7 cellular contexts compared by ENCODE assay signal in the genomic region with DNA sequence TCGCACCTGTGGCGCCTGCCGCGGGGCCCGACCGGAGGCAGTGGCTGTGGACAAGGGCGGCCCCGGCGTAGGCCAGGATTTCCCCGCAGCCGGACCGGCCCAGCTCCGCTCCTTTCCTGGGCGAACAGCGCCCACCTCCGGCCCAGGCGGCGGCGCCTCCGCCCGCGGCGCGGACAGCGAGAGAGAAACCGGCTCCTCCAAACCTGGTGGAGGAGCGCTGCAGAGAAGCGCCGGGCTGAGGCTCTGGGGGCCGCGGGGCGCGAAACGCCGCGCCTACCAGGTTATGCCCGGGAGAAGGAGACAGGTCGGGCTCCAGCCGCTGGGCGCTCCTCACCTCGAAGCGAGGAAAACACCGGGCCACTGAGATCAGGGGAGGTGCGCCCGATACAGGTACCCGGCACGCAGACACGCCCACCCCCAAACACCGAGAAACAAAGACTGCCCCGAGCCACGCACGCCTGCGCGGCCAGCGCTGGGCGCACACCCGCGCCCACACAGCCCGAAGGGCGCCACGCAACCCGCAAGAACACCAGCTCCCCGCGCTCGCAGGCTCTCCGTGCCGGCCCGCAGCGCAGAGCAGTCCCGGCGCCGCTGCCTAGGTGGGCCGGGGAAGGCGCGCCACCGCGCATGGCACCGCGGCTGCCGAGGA. TPM values are rescaled to one million over a fixed set of nuclear protein-coding genes. Genes with fewer than 3 reads are reported as not detected.
DNase-seq lines count a peak whose midpoint lies in the region; ATAC-seq and TF ChIP-seq lines count a peak whose summit lies in the region.

No MANE protein-coding gene starts in this region.

- no peaks in the 10 kb centered on the region; the same call in 2 of the 3 replicates for H3K36me3 Mint-ChIP-seq in GM23338 (ENCODE audit: low read depth)

- H3K4me1 ChIP-seq in GM23338 (ENCODE audit: insufficient read depth) = peaks cover 22% of the 10 kb centered on the region

- peak; percentile 45 to 70; a peak in 3 of 4 replicates for TF ChIP-seq CTCF in GM23338 (conservative IDR thresholded peaks at IDR 0.05; ENCODE audit: low read depth in 2 of 2)
- TF ChIP-seq CTCF in RWPE1 (conservative IDR thresholded peaks at IDR 0.05; ENCODE audit: low read depth) = peak; percentile 27

- H3K27me3 ChIP-seq in GM23338 (ENCODE audit: insufficient read depth) = peaks cover 84% of the 10 kb centered on the region

- CTCF ChIA-PET in RWPE1 (lab: Yijun Ruan, JAX) = interaction anchor here (0.6 to 1.5 kb wide), 3 partner anchors 10 to 103 kb away, joined by 4 to 5 read pairs (median 4); no protein-coding TSS in a partner anchor

- peak overlapping the region; percentile 93 for H3K4me2 ChIP-seq in GM23338

- H3K27ac ChIP-seq in GM23338 (ENCODE audit: low read depth) (no peak overlapping the region), RWPE1 (no peak overlapping the region)

- H3F3A ChIP-seq in GM23338 (replicated peaks; ENCODE audit: low read depth) = no peaks in the 10 kb centered on the region

- POLR2A ChIA-PET in RWPE1 (lab: Yijun Ruan, JAX; ENCODE audit: low non-redundant PET) = no interaction called here

- H2AFZ ChIP-seq in GM23338 = peak overlapping the region; percentile 94

- H3K36me3 ChIP-seq in GM23338 (ENCODE audit: insufficient read depth) = no peaks in the 10 kb centered on the region

- peak; percentile 81 for DNase-seq in GM23338 (ENCODE audit: low spot score)
- DNase-seq in RWPE1 (ENCODE audit: low spot score) = peak; percentile 44
- DNase-seq in left ventricle myocardium superior = peak; percentile 75
- DNase-seq in sciatic nerve (ENCODE audit: low spot score) = peak; percentile 63
- DNase-seq in stimulated activated CD8-positive, alpha-beta memory T cell treated with anti-CD3 and anti-CD28 coated beads, Interleukin-4, amount 100 ng/mL, for 48 hours = no peak

- ATAC-seq in GM23338 = peak; percentile 64
- peak; percentile 71 for ATAC-seq in left ventricle myocardium superior
- ATAC-seq in sciatic nerve = no peak
- no peak for ATAC-seq in HG03039 (IDR thresholded peaks at IDR 0.05; ENCODE audit: unreplicated experiment)
- no peak for ATAC-seq in GM21423 (IDR thresholded peaks at IDR 0.05; ENCODE audit: unreplicated experiment)

- peaks cover 70% of the 10 kb centered on the region for H3K27me3 Mint-ChIP-seq in GM23338 (ENCODE audit: insufficient read depth, low read depth, poor library complexity)

- no peaks in the 10 kb centered on the region for H3K9me2 ChIP-seq in GM23338 (ENCODE audit: insufficient read depth)

- intact Hi-C loops in left ventricle myocardium superior (cut with micrococcal nuclease) (no loop called here), sciatic nerve (cut with DNase I) (no loop called here)

- H4K20me1 ChIP-seq in GM23338 (replicated peaks; ENCODE audit: insufficient read depth) = 0 out of 2 replicates have a peak, but pooled peaks cover 7% of the 10 kb centered on the region

- no peak overlapping the region for H3K27ac Mint-ChIP-seq in GM23338

- peak overlapping the region; percentile 69 for H3K4me3 ChIP-seq in GM23338

- H3K9me3 Mint-ChIP-seq in GM23338 = no peaks in the 10 kb centered on the region; the same call in none of the 3 replicates

- peak overlapping the region; percentile 79 for H3K4me3 Mint-ChIP-seq in GM23338

- no peaks in the 10 kb centered on the region for H3K79me2 ChIP-seq in GM23338 (replicated peaks; ENCODE audit: insufficient read depth)

- peaks cover 22% of the 10 kb centered on the region for H3K4me1 Mint-ChIP-seq in GM23338

TF ChIP-seq in GM23338, 12 proteins besides CTCF, POLR2A, EP300 and RAD21 (continues in another document):
- no peak for TF ChIP-seq ZNF462 (CRISPR knock-in tag; IDR thresholded peaks at IDR 0.05)
- peak; percentile 70 for TF ChIP-seq EZH2phosphoT487 (IDR thresholded peaks at IDR 0.05; ENCODE audit: unreplicated experiment)
- no peak for TF ChIP-seq STAT1 (IDR thresholded peaks at IDR 0.05; ENCODE audit: unreplicated experiment)
- TF ChIP-seq POLR2AphosphoS5 (IDR thresholded peaks at IDR 0.05; ENCODE audit: low read depth) = no peak
- peak; percentile 79 for TF ChIP-seq EZH2 (IDR thresholded peaks at IDR 0.05; ENCODE audit: low read depth, unreplicated experiment)
- TF ChIP-seq REST (IDR thresholded peaks at IDR 0.05; ENCODE audit: unreplicated experiment) = peak; percentile 38
- TF ChIP-seq ZNF114 (CRISPR knock-in tag; IDR thresholded peaks at IDR 0.05) = no peak

RNA-seq across cellular contexts. Expression of gene GRID1, which starts 3.3 kb away (rescaled TPM):
- total RNA-seq in GM23338 (2014; rRNA removed; shearing (Covaris generic)) = 0.14 and 0.82 TPM in 2 replicates
- 0.09 and 0.15 TPM in 2 replicates for polyA plus RNA-seq in GM23338 (2016; fragmentation: Nextera tagmentation; extraction: Ambion mirVana)
- total RNA-seq in left ventricle myocardium superior = 2.4 TPM
- total RNA-seq in sciatic nerve = 15.4 TPM

Comparison
In these comparisons a context has a peak if more than half of its experiments do, and no peak if none do; other contexts are left out.
1. ATAC-seq: peak in GM23338 (single experiment) and left ventricle myocardium superior (single experiment); none in sciatic nerve (single experiment), HG03039 (single experiment) and GM21423 (single experiment).